1 cellular context compared by ENCODE assay signal in the genomic region with DNA sequence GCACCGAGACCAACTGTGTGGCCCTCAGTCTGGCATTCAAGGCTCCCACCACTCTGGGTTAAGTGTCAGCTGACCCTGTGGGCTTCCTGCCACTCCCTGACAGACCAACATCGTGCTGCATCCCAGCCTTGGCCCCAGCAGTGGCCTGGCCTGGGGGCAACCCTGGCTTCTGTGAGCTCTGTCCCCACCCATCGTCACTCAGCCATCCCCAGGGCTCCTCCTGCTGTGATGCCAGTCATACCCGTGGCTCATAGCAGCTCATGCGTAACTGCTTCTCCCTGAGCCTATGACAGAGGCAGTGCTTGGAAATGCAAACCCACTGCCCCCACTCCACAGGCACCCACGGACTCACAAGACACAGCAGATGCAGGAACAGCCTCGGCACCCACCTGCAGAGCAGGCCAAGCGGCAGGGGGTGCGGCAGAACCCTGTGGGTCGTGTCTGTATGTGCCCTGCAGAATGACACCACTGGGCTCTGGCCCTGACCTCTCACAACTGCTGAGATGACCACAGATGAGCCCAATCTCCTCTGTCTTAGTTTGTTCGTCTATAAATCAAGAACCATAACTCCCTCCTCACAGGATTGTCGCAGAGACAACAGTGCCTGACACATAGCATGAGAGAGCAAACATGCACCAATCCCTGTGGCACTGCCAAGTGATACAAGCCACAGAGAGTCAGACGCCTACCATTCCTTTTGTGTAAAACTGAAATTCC.
TF ChIP-seq lines count a peak whose summit lies in the region.

No MANE protein-coding gene starts in this region.

TF ChIP-seq in HEK293T, 16 proteins besides CTCF, POLR2A, EP300 and RAD21:
- TF ChIP-seq FOXM1 (IDR thresholded peaks at IDR 0.05; ENCODE audit: borderline replicate concordance): no peak
- TF ChIP-seq TARDBP (IDR thresholded peaks at IDR 0.05): no peak
- no peak for TF ChIP-seq PKNOX1 (IDR thresholded peaks at IDR 0.05)
- TF ChIP-seq HDGF (IDR thresholded peaks at IDR 0.05; ENCODE audit: borderline replicate concordance): no peak
- no peak for TF ChIP-seq SUZ12 (IDR thresholded peaks at IDR 0.05)
TF ChIP-seq in HEK293T: peak in this region for 0.
